ENCODE assay signal across 13 cellular contexts in genomic region chr11:72172043-72172442, GRCh38. TPM values are rescaled to one million over a fixed set of nuclear protein-coding genes. Genes with fewer than 3 reads are reported as not detected.
"Had no signal": no experiment of that assay in that cellular context is flagged by ENCODE, and none has a peak within 500 bp of the region (broad histone marks: within the 10 kb centered on the region; RNA-seq: fewer than 3 reads in every experiment).

No MANE protein-coding gene starts in this region.

RNA-seq across cellular contexts. Expression of gene FOLR1, which starts 19.9 kb away (rescaled TPM):
- total RNA-seq: activated CD4-positive, alpha-beta T cell treated with anti-CD3 and anti-CD28 coated beads, Interleukin-2, amount 10 ng/mL, durations not matched to agents 24 days and 14 days; activated CD8-positive, alpha-beta memory T cell treated with anti-CD3 and anti-CD28 coated beads for 36 hours; activated CD8-positive, alpha-beta T cell treated with anti-CD3 and anti-CD28 coated beads for 36 hours; activated naive CD8-positive, alpha-beta T cell treated with anti-CD3 and anti-CD28 coated beads for 36 hours; activated T-cell treated with anti-CD3 and anti-CD28 coated beads, Interleukin-2, amount 50 U/mL, for 72 hours; activated T-helper 17 cell treated with anti-CD3 and anti-CD28 coated beads, Interleukin-2, amount 50 U/mL, for 72 hours; aorta; NCI-H460; RPMI7951 had no signal
- polyA plus RNA-seq: aorta, SK-N-SH had no signal

RNA-seq across cellular contexts. Expression of gene FOLR3, which starts 36.5 kb away (rescaled TPM):
- total RNA-seq: activated CD4-positive, alpha-beta T cell treated with anti-CD3 and anti-CD28 coated beads, Interleukin-2, amount 10 ng/mL, durations not matched to agents 24 days and 14 days; activated CD8-positive, alpha-beta memory T cell treated with anti-CD3 and anti-CD28 coated beads for 36 hours; activated CD8-positive, alpha-beta T cell treated with anti-CD3 and anti-CD28 coated beads for 36 hours; activated naive CD8-positive, alpha-beta T cell treated with anti-CD3 and anti-CD28 coated beads for 36 hours; activated T-cell treated with anti-CD3 and anti-CD28 coated beads, Interleukin-2, amount 50 U/mL, for 72 hours; activated T-helper 17 cell treated with anti-CD3 and anti-CD28 coated beads, Interleukin-2, amount 50 U/mL, for 72 hours; cardiac muscle cell; LHCN-M2; NCI-H460; RPMI7951; SJSA1 had no signal
- polyA plus RNA-seq: aorta, cardiac muscle cell, SK-N-SH had no signal

RNA-seq across cellular contexts. Expression of gene FOLR2, which starts 44.6 kb away (rescaled TPM):
- total RNA-seq: activated CD4-positive, alpha-beta T cell treated with anti-CD3 and anti-CD28 coated beads, Interleukin-2, amount 10 ng/mL, durations not matched to agents 24 days and 14 days; activated CD8-positive, alpha-beta memory T cell treated with anti-CD3 and anti-CD28 coated beads for 36 hours; activated CD8-positive, alpha-beta T cell treated with anti-CD3 and anti-CD28 coated beads for 36 hours; activated naive CD8-positive, alpha-beta T cell treated with anti-CD3 and anti-CD28 coated beads for 36 hours; activated T-cell treated with anti-CD3 and anti-CD28 coated beads, Interleukin-2, amount 50 U/mL, for 72 hours; activated T-helper 17 cell treated with anti-CD3 and anti-CD28 coated beads, Interleukin-2, amount 50 U/mL, for 72 hours; cardiac muscle cell; LHCN-M2; NCI-H460; RPMI7951; SJSA1 had no signal
- polyA plus RNA-seq: cardiac muscle cell, SK-N-SH had no signal
